Comparison of ENCODE assay signal across 10 cellular contexts in genomic region chr7:69067397-69067796, GRCh38.
A peak's percentile ranks its signal among the peaks of the same experiment; 100 is the strongest.
DNase-seq lines count a peak whose midpoint lies in the region; ATAC-seq and TF ChIP-seq lines count a peak whose summit lies in the region.
"Had no signal": no experiment of that assay in that cellular context is flagged by ENCODE, and none has a peak within 500 bp of the region (broad histone marks: within the 10 kb centered on the region; RNA-seq: fewer than 3 reads in every experiment).

No MANE protein-coding gene starts in this region.

- peak; percentile 53 for TF ChIP-seq CTCF in A673 (conservative IDR thresholded peaks at IDR 0.05; ENCODE audit: low read depth, low read length)
- TF ChIP-seq CTCF in GM12873 (IDR thresholded peaks at IDR 0.05; ENCODE audit: insufficient read depth, low read depth, low read length, missing control alignments), result peak; percentile 28
- TF ChIP-seq CTCF in PC-9 (conservative IDR thresholded peaks at IDR 0.05), result peak; percentile 69

- no peaks in the 10 kb centered on the region for H3K27me3 ChIP-seq in A673 (replicated peaks; ENCODE audit: insufficient read depth, low read depth, low read length, poor library complexity)
- no peaks in the 10 kb centered on the region for H3K27me3 ChIP-seq in PC-9 (ENCODE audit: insufficient read depth, low read depth)

- no peaks in the 10 kb centered on the region for H4K20me1 ChIP-seq in PC-9 (ENCODE audit: insufficient read depth)

- H3K4me2 ChIP-seq in PC-9, result no peak overlapping the region

- intact Hi-C loops in A673 (cut with micrococcal nuclease; ENCODE audit: unreplicated experiment), result no loop called here
- intact Hi-C loops in PC-9 (cut with micrococcal nuclease; ENCODE audit: unreplicated experiment), result loop anchor here (5.0 kb wide), 1 partner anchor 890 kb away; no protein-coding TSS in a partner anchor

- no peak for ATAC-seq in HG02884 (IDR thresholded peaks at IDR 0.05; ENCODE audit: unreplicated experiment)
- no peak for ATAC-seq in HG03025 (IDR thresholded peaks at IDR 0.05; ENCODE audit: low FRiP score, unreplicated experiment)
- ATAC-seq: right cardiac atrium had no signal

- no peak overlapping the region for H2AFZ ChIP-seq in PC-9

- CTCF ChIA-PET in A673 (lab: Charles Lee) (no interaction called here), PC-9 (lab: Charles Lee) (no interaction called here)

- peaks cover 3% of the 10 kb centered on the region; the same call in 1 of the 2 replicates for H3F3A ChIP-seq in PC-9 (ENCODE audit: insufficient read depth, low read depth)

- H3K27ac ChIP-seq in A673 (ENCODE audit: low read depth, low read length, poor library complexity, severe bottlenecking) (no peak overlapping the region), PC-9 (no peak overlapping the region)

- H3K4me1 ChIP-seq in A673 (ENCODE audit: insufficient read depth, low read length, poor library complexity, severe bottlenecking), result no peaks in the 10 kb centered on the region
- H3K4me1 ChIP-seq in PC-9 (replicated peaks; ENCODE audit: insufficient read depth), result no peaks in the 10 kb centered on the region

- H3K79me2 ChIP-seq in PC-9 (ENCODE audit: low read depth), result no peaks in the 10 kb centered on the region

- no peaks in the 10 kb centered on the region for H3K9me2 ChIP-seq in PC-9 (ENCODE audit: insufficient read depth)

- DNase-seq in A673 (ENCODE audit: low spot score), result peak; percentile 20
- peak in 1 of 2 experiments; percentile 14 for DNase-seq in PC-9
- peak; percentile 28 for DNase-seq in iPS DF 4.7 (ENCODE audit: extremely low read depth, low spot score)
- DNase-seq in germinal center (ENCODE audit: low spot score), result no peak
- DNase-seq in stimulated activated naive CD4-positive, alpha-beta T cell treated with Interleukin-2 at 50 U/mL for 16 hours (lab: John Stamatoyannopoulos, UW), result no peak
- DNase-seq: NCI-H1417 treated with DMSO at 0.1 percent for 48 hours, right cardiac atrium had no signal

- H3K4me3 ChIP-seq in A673 (ENCODE audit: low read depth, low read length, poor library complexity, severe bottlenecking), result no peak overlapping the region
- no peak overlapping the region for H3K4me3 ChIP-seq in PC-9

- no TSS peak for BruUV-seq in A673 (replicated peaks; lab: Mats Ljungman, UMichigan)
- BruUV-seq in PC-9 (replicated peaks; lab: Mats Ljungman, UMichigan), result no TSS peak

- H3K36me3 ChIP-seq in A673 (ENCODE audit: insufficient read depth, low read length, poor library complexity, severe bottlenecking), result no peaks in the 10 kb centered on the region
- no peaks in the 10 kb centered on the region for H3K36me3 ChIP-seq in PC-9 (ENCODE audit: low read depth)

- H3K9me3 ChIP-seq in A673 (ENCODE audit: low read depth, low read length, poor library complexity, severe bottlenecking), result no peaks in the 10 kb centered on the region
- H3K9me3 ChIP-seq in PC-9 (ENCODE audit: insufficient read depth, low read depth), result no peaks in the 10 kb centered on the region

- POLR2A ChIA-PET in A673 (lab: Charles Lee; ENCODE audit: low non-redundant PET) (no interaction called here), PC-9 (lab: Charles Lee; ENCODE audit: unreplicated experiment) (no interaction called here)

Comparison
In these comparisons a context has a peak if more than half of its experiments do, and no peak if none do; other contexts are left out.
1. DNase-seq: peak in A673 (single experiment) and iPS DF 4.7 (single experiment); none in germinal center (single experiment) and stimulated activated naive CD4-positive, alpha-beta T cell treated with Interleukin-2 at 50 U/mL for 16 hours (single experiment).
2. Peak in every context shown above with its lines, with median percentiles within 50 percentile points of each other: CTCF ChIP-seq.